Comparison of ENCODE assay signal across 1 cellular context in the genomic region with DNA sequence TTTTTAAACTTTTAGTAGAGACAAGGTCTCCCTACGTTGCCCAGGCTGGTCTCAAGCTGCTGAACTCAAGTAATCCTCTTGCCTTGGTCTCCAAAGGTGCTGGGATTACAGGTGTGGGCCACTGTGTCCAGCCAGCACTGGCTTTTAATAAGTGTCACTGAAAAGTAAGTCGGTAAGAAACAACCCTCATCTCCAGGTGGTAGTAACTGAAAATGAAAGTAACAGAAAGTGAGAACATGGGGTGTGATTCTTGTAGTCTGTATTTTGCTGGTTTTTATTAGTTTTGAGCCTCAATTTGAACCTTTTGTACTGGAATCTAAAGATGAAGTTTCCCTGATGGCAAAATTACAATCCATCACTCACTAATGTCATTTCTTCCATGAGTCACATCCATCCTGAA.
TF ChIP-seq lines count a peak whose summit lies in the region.

No MANE protein-coding gene starts in this region.

TF ChIP-seq in GM23338, 12 proteins besides CTCF, POLR2A, EP300 and RAD21 (continued from another document):
- TF ChIP-seq, protein P1, sequence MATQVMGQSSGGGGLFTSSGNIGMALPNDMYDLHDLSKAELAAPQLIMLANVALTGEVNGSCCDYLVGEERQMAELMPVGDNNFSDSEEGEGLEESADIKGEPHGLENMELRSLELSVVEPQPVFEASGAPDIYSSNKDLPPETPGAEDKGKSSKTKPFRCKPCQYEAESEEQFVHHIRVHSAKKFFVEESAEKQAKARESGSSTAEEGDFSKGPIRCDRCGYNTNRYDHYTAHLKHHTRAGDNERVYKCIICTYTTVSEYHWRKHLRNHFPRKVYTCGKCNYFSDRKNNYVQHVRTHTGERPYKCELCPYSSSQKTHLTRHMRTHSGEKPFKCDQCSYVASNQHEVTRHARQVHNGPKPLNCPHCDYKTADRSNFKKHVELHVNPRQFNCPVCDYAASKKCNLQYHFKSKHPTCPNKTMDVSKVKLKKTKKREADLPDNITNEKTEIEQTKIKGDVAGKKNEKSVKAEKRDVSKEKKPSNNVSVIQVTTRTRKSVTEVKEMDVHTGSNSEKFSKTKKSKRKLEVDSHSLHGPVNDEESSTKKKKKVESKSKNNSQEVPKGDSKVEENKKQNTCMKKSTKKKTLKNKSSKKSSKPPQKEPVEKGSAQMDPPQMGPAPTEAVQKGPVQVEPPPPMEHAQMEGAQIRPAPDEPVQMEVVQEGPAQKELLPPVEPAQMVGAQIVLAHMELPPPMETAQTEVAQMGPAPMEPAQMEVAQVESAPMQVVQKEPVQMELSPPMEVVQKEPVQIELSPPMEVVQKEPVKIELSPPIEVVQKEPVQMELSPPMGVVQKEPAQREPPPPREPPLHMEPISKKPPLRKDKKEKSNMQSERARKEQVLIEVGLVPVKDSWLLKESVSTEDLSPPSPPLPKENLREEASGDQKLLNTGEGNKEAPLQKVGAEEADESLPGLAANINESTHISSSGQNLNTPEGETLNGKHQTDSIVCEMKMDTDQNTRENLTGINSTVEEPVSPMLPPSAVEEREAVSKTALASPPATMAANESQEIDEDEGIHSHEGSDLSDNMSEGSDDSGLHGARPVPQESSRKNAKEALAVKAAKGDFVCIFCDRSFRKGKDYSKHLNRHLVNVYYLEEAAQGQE (IDR thresholded peaks at IDR 0.05; ENCODE audit: unreplicated experiment) = no peak
- TF ChIP-seq, protein P2, sequence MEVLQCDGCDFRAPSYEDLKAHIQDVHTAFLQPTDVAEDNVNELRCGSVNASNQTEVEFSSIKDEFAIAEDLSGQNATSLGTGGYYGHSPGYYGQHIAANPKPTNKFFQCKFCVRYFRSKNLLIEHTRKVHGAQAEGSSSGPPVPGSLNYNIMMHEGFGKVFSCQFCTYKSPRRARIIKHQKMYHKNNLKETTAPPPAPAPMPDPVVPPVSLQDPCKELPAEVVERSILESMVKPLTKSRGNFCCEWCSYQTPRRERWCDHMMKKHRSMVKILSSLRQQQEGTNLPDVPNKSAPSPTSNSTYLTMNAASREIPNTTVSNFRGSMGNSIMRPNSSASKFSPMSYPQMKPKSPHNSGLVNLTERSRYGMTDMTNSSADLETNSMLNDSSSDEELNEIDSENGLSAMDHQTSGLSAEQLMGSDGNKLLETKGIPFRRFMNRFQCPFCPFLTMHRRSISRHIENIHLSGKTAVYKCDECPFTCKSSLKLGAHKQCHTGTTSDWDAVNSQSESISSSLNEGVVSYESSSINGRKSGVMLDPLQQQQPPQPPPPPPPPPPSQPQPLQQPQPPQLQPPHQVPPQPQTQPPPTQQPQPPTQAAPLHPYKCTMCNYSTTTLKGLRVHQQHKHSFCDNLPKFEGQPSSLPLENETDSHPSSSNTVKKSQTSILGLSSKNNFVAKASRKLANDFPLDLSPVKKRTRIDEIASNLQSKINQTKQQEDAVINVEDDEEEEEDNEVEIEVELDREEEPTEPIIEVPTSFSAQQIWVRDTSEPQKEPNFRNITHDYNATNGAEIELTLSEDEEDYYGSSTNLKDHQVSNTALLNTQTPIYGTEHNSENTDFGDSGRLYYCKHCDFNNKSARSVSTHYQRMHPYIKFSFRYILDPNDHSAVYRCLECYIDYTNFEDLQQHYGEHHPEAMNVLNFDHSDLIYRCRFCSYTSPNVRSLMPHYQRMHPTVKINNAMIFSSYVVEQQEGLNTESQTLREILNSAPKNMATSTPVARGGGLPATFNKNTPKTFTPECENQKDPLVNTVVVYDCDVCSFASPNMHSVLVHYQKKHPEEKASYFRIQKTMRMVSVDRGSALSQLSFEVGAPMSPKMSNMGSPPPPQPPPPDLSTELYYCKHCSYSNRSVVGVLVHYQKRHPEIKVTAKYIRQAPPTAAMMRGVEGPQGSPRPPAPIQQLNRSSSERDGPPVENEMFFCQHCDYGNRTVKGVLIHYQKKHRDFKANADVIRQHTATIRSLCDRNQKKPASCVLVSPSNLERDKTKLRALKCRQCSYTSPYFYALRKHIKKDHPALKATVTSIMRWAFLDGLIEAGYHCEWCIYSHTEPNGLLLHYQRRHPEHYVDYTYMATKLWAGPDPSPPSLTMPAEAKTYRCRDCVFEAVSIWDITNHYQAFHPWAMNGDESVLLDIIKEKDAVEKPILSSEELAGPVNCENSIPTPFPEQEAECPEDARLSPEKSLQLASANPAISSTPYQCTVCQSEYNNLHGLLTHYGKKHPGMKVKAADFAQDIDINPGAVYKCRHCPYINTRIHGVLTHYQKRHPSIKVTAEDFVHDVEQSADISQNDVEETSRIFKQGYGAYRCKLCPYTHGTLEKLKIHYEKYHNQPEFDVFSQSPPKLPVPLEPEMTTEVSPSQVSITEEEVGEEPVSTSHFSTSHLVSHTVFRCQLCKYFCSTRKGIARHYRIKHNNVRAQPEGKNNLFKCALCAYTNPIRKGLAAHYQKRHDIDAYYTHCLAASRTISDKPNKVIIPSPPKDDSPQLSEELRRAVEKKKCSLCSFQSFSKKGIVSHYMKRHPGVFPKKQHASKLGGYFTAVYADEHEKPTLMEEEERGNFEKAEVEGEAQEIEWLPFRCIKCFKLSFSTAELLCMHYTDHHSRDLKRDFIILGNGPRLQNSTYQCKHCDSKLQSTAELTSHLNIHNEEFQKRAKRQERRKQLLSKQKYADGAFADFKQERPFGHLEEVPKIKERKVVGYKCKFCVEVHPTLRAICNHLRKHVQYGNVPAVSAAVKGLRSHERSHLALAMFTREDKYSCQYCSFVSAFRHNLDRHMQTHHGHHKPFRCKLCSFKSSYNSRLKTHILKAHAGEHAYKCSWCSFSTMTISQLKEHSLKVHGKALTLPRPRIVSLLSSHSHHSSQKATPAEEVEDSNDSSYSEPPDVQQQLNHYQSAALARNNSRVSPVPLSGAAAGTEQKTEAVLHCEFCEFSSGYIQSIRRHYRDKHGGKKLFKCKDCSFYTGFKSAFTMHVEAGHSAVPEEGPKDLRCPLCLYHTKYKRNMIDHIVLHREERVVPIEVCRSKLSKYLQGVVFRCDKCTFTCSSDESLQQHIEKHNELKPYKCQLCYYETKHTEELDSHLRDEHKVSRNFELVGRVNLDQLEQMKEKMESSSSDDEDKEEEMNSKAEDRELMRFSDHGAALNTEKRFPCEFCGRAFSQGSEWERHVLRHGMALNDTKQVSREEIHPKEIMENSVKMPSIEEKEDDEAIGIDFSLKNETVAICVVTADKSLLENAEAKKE (CRISPR knock-in tag; IDR thresholded peaks at IDR 0.05) = no peak
- TF ChIP-seq EZH2 (IDR thresholded peaks at IDR 0.05; ENCODE audit: low read depth, unreplicated experiment) = no peak
- TF ChIP-seq JUNB (IDR thresholded peaks at IDR 0.05; ENCODE audit: unreplicated experiment) = no peak
